In genomic region chr18:58612239-58613055, GRCh38 we compare ENCODE assay signal across 17 cellular contexts. TPM values are rescaled to one million over a fixed set of nuclear protein-coding genes. Genes with fewer than 3 reads are reported as not detected.
A peak's percentile ranks its signal among the peaks of the same experiment; 100 is the strongest.
DNase-seq lines count a peak whose midpoint lies in the region; ATAC-seq and TF ChIP-seq lines count a peak whose summit lies in the region.
"Had no signal": no experiment of that assay in that cellular context is flagged by ENCODE, and none has a peak within 500 bp of the region (broad histone marks: within the 10 kb centered on the region; RNA-seq: fewer than 3 reads in every experiment).

No MANE protein-coding gene starts in this region.

- H3K4me3 ChIP-seq in NT2/D1 (ENCODE audit: insufficient read length, low read depth) (no peak overlapping the region), psoas muscle (no peak overlapping the region), left lung (no peak overlapping the region)
- H3K4me3 ChIP-seq: heart right ventricle had no signal

- no peaks in the 10 kb centered on the region for H3K4me1 ChIP-seq in NT2/D1 (ENCODE audit: insufficient read depth, insufficient read length)
- peaks cover 15% of the 10 kb centered on the region for H3K4me1 ChIP-seq in foreskin keratinocyte
- H3K4me1 ChIP-seq in psoas muscle: peaks cover 33% of the 10 kb centered on the region
- H3K4me1 ChIP-seq in left lung: peaks cover 0 to 10% of the 10 kb centered on the region in 2 donors

- DNase-seq in activated CD8-positive, alpha-beta memory T cell treated with anti-CD3 and anti-CD28 coated beads for 24 hours: peak; percentile 56
- DNase-seq in activated CD8-positive, alpha-beta memory T cell treated with anti-CD3 and anti-CD28 coated beads, Interleukin-2, amount 50 U/mL, for 4 hours: no peak
- DNase-seq in NT2/D1 (ENCODE audit: low read depth, low spot score) (no peak), foreskin keratinocyte (peak; percentile 77 to 90), psoas muscle (no peak), left lung (no peak), NCI-H345 (lab: John Stamatoyannopoulos, UW) (no peak), NCI-H446 treated with DMSO at 0.1 percent for 48 hours (lab: John Stamatoyannopoulos, UW) (no peak)
- DNase-seq: activated naive CD4-positive, alpha-beta T cell treated with anti-CD3 and anti-CD28 coated beads for 36 hours; central memory CD4-positive, alpha-beta T cell; COR-L47; heart right ventricle; Karpas-422; left colon; NCI-H187 treated with DMSO at 0.1 percent for 48 hours had no signal

- H3K9me3 ChIP-seq in NT2/D1 (ENCODE audit: insufficient read depth, low read length): no peaks in the 10 kb centered on the region
- H3K9me3 ChIP-seq in psoas muscle: no peaks in the 10 kb centered on the region
- H3K9me3 ChIP-seq in left lung: no peaks in the 10 kb centered on the region
- H3K9me3 ChIP-seq: heart right ventricle, neutrophil had no signal

- peak overlapping the region; percentile 17 for H3K9ac ChIP-seq in NT2/D1 (ENCODE audit: insufficient read length, low read depth)

- ATAC-seq in foreskin keratinocyte (peak; percentile 94), psoas muscle (peak; percentile 48 to 77 (median 76)), left lung (no peak)
- ATAC-seq: left colon had no signal

- no peak overlapping the region for H3K27ac ChIP-seq in foreskin keratinocyte
- peak overlapping the region; percentile 61 for H3K27ac ChIP-seq in psoas muscle
- no peak overlapping the region for H3K27ac ChIP-seq in left lung
- H3K27ac ChIP-seq: neutrophil, WERI-Rb-1 had no signal

- no peaks in the 10 kb centered on the region for H3K36me3 ChIP-seq in NT2/D1 (ENCODE audit: insufficient read depth, insufficient read length, low read length)
- peaks cover 0 to 12% of the 10 kb centered on the region in 2 donors for H3K36me3 ChIP-seq in psoas muscle (ENCODE audit: insufficient read depth in 1 of 2, low read depth in 1 of 2)
- H3K36me3 ChIP-seq in left lung: no peaks in the 10 kb centered on the region
- H3K36me3 ChIP-seq: neutrophil, WERI-Rb-1 had no signal

- peak; percentile 14 for TF ChIP-seq CTCF in foreskin keratinocyte (conservative IDR thresholded peaks at IDR 0.05)
- TF ChIP-seq CTCF in psoas muscle (IDR thresholded peaks at IDR 0.05): no peak
- no peak for TF ChIP-seq CTCF in left lung (IDR thresholded peaks at IDR 0.05)

- no peaks in the 10 kb centered on the region for H3K27me3 ChIP-seq in NT2/D1 (ENCODE audit: insufficient read depth, insufficient read length)
- no peaks in the 10 kb centered on the region for H3K27me3 ChIP-seq in foreskin keratinocyte
- H3K27me3 ChIP-seq in psoas muscle (ENCODE audit: insufficient read depth in 3 of 3, low read length in 2 of 3): no peaks in the 10 kb centered on the region
- H3K27me3 ChIP-seq in left lung: no peaks in the 10 kb centered on the region
- H3K27me3 ChIP-seq: heart right ventricle had no signal

- 78 to 89% (median 83%) methylated on average over 8 of the region's 8 CpGs for WGBS in psoas muscle, 3 donors

- intact Hi-C loops in psoas muscle (cut with DNase I): no loop called here
- intact Hi-C loops in left lung (cut with DNase I): no loop called here

RNA-seq across cellular contexts. Expression of gene ALPK2, which starts 16.4 kb away (rescaled TPM):
- total RNA-seq in foreskin keratinocyte: 0.07 and 0.27 TPM in 2 replicates
- polyA plus RNA-seq in foreskin keratinocyte: 0.02 TPM in 2 replicates
- total RNA-seq in psoas muscle: 100 to 1,000 TPM in 1 of 4 donors, 10 to 100 TPM in 3; 53.8 to 108 (median 63.4) TPM
- 10 to 100 TPM in 2 of 3 donors, 1 to 10 TPM in 1; 9.6 to 34.1 (median 22.0) TPM for polyA plus RNA-seq in psoas muscle
- total RNA-seq in left lung: 1 to 10 TPM in 1 of 2 donors, under 1 TPM in 1; 0.60 to 1.2 TPM

RNA-seq across cellular contexts. Expression of gene MALT1, which starts 58.8 kb away (rescaled TPM):
- total RNA-seq in foreskin keratinocyte: 28.4 and 31.6 TPM in 2 replicates
- 11.0 and 13.0 TPM in 2 replicates for polyA plus RNA-seq in foreskin keratinocyte
- total RNA-seq in psoas muscle: 10 to 100 TPM in 2 of 4 donors, 1 to 10 TPM in 2; 7.1 to 11.2 (median 9.8) TPM
- polyA plus RNA-seq in psoas muscle: 10 to 100 TPM in 1 of 3 donors, 1 to 10 TPM in 2; 3.2 to 10.3 (median 6.5) TPM
- 10 to 100 TPM; 17.1 to 23.0 TPM for total RNA-seq in left lung

Comparison
In these comparisons a context has a peak if more than half of its experiments do, and no peak if none do; other contexts are left out.
1. DNase-seq: peak in activated CD8-positive, alpha-beta memory T cell treated with anti-CD3 and anti-CD28 coated beads for 24 hours (single experiment) and foreskin keratinocyte (2 of 2); none in activated CD8-positive, alpha-beta memory T cell treated with anti-CD3 and anti-CD28 coated beads, Interleukin-2, amount 50 U/mL, for 4 hours (single experiment), NT2/D1 (single experiment), psoas muscle (0 of 2), left lung (0 of 2), NCI-H345 (single experiment) and NCI-H446 treated with DMSO at 0.1 percent for 48 hours (single experiment).
2. RNA of gene ALPK2, which starts 16.4 kb away (total RNA-seq): 53.8 to 108 TPM in psoas muscle; 0.60 to 1.2 TPM in left lung and 0.07 to 0.27 TPM in foreskin keratinocyte; every median in the first group is over 10 times any median in the second.